In the genomic region with DNA sequence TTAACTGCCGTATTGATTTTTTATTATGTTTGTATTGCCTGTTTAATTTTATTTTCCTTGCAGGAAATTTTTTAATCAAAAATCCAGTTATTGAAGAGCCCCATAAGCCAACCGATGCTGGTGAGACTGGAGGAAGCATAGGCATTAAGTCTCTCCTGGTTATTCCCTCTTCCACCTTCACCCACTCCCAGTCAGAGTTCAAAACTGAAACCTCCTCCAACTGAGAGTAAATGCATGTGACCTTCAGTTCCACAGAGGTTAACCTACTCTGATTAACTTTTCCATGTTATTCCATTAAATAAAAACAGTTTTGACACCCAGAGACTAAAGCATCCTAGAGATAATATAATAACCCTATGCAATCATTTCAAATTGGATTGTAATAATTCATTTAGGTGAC, we compare ENCODE assay signal across 34 cellular contexts.
"Had no signal": no experiment of that assay in that cellular context is flagged by ENCODE, and none has a peak within 500 bp of the region (broad histone marks: within the 10 kb centered on the region; RNA-seq: fewer than 3 reads in every experiment).

No MANE protein-coding gene starts in this region.

- H3K9me3 ChIP-seq: MG63 had no signal

- H3K4me3 ChIP-seq: MG63 had no signal

- H3K36me3 ChIP-seq: MG63 had no signal

- DNase-seq: Karpas-422, Kasumi-1, KG1, MG63, MV-4-11, NCI-H1048, NCI-H1092, NCI-H1092 treated with DMSO at 0.1 percent for 48 hours, NCI-H1105, NCI-H1105 treated with DMSO at 0.1 percent for 48 hours, NCI-H1417, NCI-H1417 treated with DMSO at 0.1 percent for 48 hours, NCI-H1436, NCI-H1436 treated with DMSO at 0.1 percent for 48 hours, NCI-H146, NCI-H1694, NCI-H1694 treated with DMSO at 0.1 percent for 48 hours, NCI-H187, NCI-H187 treated with DMSO at 0.1 percent for 48 hours, NCI-H1930, NCI-H2029, NCI-H2029 treated with DMSO at 0.1 percent for 48 hours, NCI-H2081, NCI-H2081 treated with DMSO at 0.1 percent for 48 hours, NCI-H2107, NCI-H2171, NCI-H2171 treated with DMSO at 0.1 percent for 48 hours, NCI-H2227 treated with DMSO at 0.1 percent for 48 hours, NCI-H226, NCI-H345, NCI-H446, NCI-H446 treated with DMSO at 0.1 percent for 48 hours, NCI-H510A, NCI-H510A treated with DMSO at 0.1 percent for 48 hours had no signal
